Comparison of ENCODE assay signal across 1 cellular context in the genomic region with DNA sequence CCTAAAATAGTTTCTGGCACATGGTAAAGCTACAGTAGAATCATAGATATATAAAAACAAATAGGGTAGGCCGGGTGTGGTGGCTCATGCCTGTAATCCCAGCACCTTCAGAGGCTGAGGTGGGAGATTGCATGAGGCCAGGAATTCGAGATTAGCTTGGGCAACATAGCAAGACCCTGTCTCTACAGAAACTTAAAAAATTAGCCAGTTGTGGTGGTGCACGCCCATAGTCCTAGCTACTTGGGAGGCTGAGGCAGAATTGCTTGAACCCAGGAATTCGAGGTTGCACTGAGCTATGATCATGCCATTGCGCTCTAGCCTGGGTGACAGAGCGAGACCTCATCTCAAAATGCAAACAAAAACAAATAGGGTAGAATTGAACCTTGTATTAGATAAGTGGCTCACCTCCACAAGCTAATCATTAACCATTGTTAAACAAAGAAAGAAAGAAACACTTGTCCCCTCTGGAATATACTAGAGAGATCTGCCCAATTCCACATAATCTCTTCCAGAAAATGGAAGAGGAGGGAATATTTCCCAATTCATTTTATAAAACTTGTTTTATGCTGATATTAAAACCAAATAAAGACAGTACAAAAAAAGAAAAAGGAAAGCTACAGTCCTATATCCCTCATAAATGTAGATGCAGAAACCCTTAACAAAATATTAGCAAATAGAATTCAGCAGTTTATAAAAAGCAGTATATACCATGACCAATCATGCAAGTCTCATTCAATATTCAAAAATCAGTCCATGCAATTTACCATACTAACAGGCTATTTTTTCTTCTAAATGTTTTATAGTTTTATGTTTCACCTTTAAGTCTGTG.
TF ChIP-seq lines count a peak whose summit lies in the region.

No MANE protein-coding gene starts in this region.

TF ChIP-seq in HepG2, 621 proteins besides CTCF, POLR2A, EP300 and RAD21 (continued from another document and continues in another):
- no peak for TF ChIP-seq GABPA (IDR thresholded peaks at IDR 0.05; ENCODE audit: low read depth, low read length)
- TF ChIP-seq GABPA (CRISPR knock-in tag; IDR thresholded peaks at IDR 0.05; ENCODE audit: low read depth) = no peak
- TF ChIP-seq, protein P1, sequence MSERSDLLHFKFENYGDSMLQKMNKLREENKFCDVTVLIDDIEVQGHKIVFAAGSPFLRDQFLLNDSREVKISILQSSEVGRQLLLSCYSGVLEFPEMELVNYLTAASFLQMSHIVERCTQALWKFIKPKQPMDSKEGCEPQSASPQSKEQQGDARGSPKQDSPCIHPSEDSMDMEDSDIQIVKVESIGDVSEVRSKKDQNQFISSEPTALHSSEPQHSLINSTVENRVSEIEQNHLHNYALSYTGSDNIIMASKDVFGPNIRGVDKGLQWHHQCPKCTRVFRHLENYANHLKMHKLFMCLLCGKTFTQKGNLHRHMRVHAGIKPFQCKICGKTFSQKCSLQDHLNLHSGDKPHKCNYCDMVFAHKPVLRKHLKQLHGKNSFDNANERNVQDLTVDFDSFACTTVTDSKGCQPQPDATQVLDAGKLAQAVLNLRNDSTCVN (CRISPR knock-in tag; IDR thresholded peaks at IDR 0.05; ENCODE audit: borderline replicate concordance) = peak; percentile 94
- TF ChIP-seq, protein P2, sequence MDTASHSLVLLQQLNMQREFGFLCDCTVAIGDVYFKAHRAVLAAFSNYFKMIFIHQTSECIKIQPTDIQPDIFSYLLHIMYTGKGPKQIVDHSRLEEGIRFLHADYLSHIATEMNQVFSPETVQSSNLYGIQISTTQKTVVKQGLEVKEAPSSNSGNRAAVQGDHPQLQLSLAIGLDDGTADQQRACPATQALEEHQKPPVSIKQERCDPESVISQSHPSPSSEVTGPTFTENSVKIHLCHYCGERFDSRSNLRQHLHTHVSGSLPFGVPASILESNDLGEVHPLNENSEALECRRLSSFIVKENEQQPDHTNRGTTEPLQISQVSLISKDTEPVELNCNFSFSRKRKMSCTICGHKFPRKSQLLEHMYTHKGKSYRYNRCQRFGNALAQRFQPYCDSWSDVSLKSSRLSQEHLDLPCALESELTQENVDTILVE (CRISPR knock-in tag; IDR thresholded peaks at IDR 0.05) = peak; percentile 87
- TF ChIP-seq TARDBP (CRISPR knock-in tag; IDR thresholded peaks at IDR 0.05) = peak; percentile 97
- no peak for TF ChIP-seq NFE2L1 (CRISPR knock-in tag; IDR thresholded peaks at IDR 0.05; ENCODE audit: borderline replicate concordance)
- no peak; the same call in none of the 2 replicates for TF ChIP-seq KLF6 (CRISPR knock-in tag; IDR thresholded peaks at IDR 0.05)
- TF ChIP-seq MATR3 (CRISPR knock-in tag; IDR thresholded peaks at IDR 0.05) = no peak
- TF ChIP-seq KDM3A (CRISPR knock-in tag; IDR thresholded peaks at IDR 0.05; ENCODE audit: low read depth) = peak; percentile 82
- TF ChIP-seq TOPORS (CRISPR knock-in tag; IDR thresholded peaks at IDR 0.05) = 0 out of 2 replicates have a peak, but pooled peaks have one; percentile 52
- TF ChIP-seq, protein P3, sequence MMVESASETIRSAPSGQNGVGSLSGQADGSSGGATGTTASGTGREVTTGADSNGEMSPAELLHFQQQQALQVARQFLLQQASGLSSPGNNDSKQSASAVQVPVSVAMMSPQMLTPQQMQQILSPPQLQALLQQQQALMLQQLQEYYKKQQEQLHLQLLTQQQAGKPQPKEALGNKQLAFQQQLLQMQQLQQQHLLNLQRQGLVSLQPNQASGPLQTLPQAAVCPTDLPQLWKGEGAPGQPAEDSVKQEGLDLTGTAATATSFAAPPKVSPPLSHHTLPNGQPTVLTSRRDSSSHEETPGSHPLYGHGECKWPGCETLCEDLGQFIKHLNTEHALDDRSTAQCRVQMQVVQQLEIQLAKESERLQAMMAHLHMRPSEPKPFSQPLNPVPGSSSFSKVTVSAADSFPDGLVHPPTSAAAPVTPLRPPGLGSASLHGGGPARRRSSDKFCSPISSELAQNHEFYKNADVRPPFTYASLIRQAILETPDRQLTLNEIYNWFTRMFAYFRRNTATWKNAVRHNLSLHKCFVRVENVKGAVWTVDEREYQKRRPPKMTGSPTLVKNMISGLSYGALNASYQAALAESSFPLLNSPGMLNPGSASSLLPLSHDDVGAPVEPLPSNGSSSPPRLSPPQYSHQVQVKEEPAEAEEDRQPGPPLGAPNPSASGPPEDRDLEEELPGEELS (CRISPR knock-in tag; IDR thresholded peaks at IDR 0.05) = peak; percentile 96
- TF ChIP-seq, protein P4, sequence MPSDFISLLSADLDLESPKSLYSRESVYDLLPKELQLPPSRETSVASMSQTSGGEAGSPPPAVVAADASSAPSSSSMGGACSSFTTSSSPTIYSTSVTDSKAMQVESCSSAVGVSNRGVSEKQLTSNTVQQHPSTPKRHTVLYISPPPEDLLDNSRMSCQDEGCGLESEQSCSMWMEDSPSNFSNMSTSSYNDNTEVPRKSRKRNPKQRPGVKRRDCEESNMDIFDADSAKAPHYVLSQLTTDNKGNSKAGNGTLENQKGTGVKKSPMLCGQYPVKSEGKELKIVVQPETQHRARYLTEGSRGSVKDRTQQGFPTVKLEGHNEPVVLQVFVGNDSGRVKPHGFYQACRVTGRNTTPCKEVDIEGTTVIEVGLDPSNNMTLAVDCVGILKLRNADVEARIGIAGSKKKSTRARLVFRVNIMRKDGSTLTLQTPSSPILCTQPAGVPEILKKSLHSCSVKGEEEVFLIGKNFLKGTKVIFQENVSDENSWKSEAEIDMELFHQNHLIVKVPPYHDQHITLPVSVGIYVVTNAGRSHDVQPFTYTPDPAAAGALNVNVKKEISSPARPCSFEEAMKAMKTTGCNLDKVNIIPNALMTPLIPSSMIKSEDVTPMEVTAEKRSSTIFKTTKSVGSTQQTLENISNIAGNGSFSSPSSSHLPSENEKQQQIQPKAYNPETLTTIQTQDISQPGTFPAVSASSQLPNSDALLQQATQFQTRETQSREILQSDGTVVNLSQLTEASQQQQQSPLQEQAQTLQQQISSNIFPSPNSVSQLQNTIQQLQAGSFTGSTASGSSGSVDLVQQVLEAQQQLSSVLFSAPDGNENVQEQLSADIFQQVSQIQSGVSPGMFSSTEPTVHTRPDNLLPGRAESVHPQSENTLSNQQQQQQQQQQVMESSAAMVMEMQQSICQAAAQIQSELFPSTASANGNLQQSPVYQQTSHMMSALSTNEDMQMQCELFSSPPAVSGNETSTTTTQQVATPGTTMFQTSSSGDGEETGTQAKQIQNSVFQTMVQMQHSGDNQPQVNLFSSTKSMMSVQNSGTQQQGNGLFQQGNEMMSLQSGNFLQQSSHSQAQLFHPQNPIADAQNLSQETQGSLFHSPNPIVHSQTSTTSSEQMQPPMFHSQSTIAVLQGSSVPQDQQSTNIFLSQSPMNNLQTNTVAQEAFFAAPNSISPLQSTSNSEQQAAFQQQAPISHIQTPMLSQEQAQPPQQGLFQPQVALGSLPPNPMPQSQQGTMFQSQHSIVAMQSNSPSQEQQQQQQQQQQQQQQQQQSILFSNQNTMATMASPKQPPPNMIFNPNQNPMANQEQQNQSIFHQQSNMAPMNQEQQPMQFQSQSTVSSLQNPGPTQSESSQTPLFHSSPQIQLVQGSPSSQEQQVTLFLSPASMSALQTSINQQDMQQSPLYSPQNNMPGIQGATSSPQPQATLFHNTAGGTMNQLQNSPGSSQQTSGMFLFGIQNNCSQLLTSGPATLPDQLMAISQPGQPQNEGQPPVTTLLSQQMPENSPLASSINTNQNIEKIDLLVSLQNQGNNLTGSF (CRISPR knock-in tag; IDR thresholded peaks at IDR 0.05) = no peak
- no peak for TF ChIP-seq ZBTB8A (CRISPR knock-in tag; IDR thresholded peaks at IDR 0.05; ENCODE audit: borderline replicate concordance, low read depth)
- TF ChIP-seq ZNF713 (CRISPR knock-in tag; IDR thresholded peaks at IDR 0.05) = peak; percentile 67; the same call in 1 of the 2 replicates
- TF ChIP-seq ZNF775 (CRISPR knock-in tag; IDR thresholded peaks at IDR 0.05; ENCODE audit: borderline replicate concordance) = no peak
- TF ChIP-seq SP1 (IDR thresholded peaks at IDR 0.05) = no peak
- peak; percentile 51; the same call in 1 of the 2 replicates for TF ChIP-seq SP1 (CRISPR knock-in tag; IDR thresholded peaks at IDR 0.05)
- peak; percentile 63; the same call in 1 of the 2 replicates for TF ChIP-seq TBX3 (IDR thresholded peaks at IDR 0.05; ENCODE audit: borderline replicate concordance)
- TF ChIP-seq RXRA (CRISPR knock-in tag; IDR thresholded peaks at IDR 0.05) = peak; percentile 73; the same call in 1 of the 2 replicates
- 0 out of 2 replicates have a peak, but pooled peaks have one; percentile 37 for TF ChIP-seq RFX5 (IDR thresholded peaks at IDR 0.05; ENCODE audit: low read depth, low read length)
- TF ChIP-seq CC2D1A (CRISPR knock-in tag; IDR thresholded peaks at IDR 0.05) = no peak
- TF ChIP-seq SAFB2 (CRISPR knock-in tag; IDR thresholded peaks at IDR 0.05; ENCODE audit: borderline replicate concordance, low read depth) = no peak; the same call in 1 of the 2 replicates
- TF ChIP-seq ZFAT (CRISPR knock-in tag; conservative IDR thresholded peaks at IDR 0.05) = no peak
- TF ChIP-seq ZNF124 (CRISPR knock-in tag; IDR thresholded peaks at IDR 0.05) = peak; percentile 87; the same call in 1 of the 2 replicates
- TF ChIP-seq JUNB (CRISPR knock-in tag; IDR thresholded peaks at IDR 0.05; ENCODE audit: borderline replicate concordance) = no peak
- TF ChIP-seq ZNF556 (CRISPR knock-in tag; IDR thresholded peaks at IDR 0.05; ENCODE audit: borderline replicate concordance) = no peak
- peak; percentile 94; the same call in 1 of the 2 replicates for TF ChIP-seq SRY (CRISPR knock-in tag; IDR thresholded peaks at IDR 0.05)
- TF ChIP-seq MZF1 (CRISPR knock-in tag; IDR thresholded peaks at IDR 0.05; ENCODE audit: borderline replicate concordance) = no peak
- TF ChIP-seq, protein P5, sequence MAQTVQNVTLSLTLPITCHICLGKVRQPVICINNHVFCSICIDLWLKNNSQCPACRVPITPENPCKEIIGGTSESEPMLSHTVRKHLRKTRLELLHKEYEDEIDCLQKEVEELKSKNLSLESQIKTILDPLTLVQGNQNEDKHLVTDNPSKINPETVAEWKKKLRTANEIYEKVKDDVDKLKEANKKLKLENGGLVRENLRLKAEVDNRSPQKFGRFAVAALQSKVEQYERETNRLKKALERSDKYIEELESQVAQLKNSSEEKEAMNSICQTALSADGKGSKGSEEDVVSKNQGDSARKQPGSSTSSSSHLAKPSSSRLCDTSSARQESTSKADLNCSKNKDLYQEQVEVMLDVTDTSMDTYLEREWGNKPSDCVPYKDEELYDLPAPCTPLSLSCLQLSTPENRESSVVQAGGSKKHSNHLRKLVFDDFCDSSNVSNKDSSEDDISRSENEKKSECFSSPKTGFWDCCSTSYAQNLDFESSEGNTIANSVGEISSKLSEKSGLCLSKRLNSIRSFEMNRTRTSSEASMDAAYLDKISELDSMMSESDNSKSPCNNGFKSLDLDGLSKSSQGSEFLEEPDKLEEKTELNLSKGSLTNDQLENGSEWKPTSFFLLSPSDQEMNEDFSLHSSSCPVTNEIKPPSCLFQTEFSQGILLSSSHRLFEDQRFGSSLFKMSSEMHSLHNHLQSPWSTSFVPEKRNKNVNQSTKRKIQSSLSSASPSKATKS (CRISPR knock-in tag; IDR thresholded peaks at IDR 0.05) = no peak
- TF ChIP-seq, protein P6, sequence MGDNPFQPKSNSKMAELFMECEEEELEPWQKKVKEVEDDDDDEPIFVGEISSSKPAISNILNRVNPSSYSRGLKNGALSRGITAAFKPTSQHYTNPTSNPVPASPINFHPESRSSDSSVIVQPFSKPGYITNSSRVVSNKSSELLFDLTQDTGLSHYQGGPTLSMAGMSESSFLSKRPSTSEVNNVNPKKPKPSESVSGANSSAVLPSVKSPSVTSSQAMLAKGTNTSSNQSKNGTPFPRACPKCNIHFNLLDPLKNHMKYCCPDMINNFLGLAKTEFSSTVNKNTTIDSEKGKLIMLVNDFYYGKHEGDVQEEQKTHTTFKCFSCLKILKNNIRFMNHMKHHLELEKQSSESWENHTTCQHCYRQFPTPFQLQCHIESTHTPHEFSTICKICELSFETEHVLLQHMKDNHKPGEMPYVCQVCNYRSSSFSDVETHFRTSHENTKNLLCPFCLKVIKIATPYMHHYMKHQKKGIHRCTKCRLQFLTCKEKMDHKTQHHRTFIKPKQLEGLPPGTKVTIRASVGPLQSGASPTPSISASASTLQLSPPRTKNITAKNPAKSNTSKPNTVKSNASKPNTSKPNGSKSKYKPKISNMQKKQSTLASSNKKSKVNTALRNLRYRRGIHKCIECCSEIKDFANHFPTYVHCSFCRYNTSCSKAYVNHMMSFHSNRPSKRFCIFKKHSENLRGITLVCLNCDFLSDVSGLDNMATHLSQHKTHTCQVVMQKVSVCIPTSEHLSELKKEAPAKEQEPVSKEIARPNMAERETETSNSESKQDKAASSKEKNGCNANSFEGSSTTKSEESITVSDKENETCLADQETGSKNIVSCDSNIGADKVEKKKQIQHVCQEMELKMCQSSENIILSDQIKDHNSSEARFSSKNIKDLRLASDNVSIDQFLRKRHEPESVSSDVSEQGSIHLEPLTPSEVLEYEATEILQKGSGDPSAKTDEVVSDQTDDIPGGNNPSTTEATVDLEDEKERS (CRISPR knock-in tag; IDR thresholded peaks at IDR 0.05) = peak; percentile 100
- no peak for TF ChIP-seq PLRG1 (conservative IDR thresholded peaks at IDR 0.05)
- TF ChIP-seq KMT2A (CRISPR knock-in tag; IDR thresholded peaks at IDR 0.05) = peak; percentile 67; the same call in 1 of the 2 replicates
- TF ChIP-seq, protein P7, sequence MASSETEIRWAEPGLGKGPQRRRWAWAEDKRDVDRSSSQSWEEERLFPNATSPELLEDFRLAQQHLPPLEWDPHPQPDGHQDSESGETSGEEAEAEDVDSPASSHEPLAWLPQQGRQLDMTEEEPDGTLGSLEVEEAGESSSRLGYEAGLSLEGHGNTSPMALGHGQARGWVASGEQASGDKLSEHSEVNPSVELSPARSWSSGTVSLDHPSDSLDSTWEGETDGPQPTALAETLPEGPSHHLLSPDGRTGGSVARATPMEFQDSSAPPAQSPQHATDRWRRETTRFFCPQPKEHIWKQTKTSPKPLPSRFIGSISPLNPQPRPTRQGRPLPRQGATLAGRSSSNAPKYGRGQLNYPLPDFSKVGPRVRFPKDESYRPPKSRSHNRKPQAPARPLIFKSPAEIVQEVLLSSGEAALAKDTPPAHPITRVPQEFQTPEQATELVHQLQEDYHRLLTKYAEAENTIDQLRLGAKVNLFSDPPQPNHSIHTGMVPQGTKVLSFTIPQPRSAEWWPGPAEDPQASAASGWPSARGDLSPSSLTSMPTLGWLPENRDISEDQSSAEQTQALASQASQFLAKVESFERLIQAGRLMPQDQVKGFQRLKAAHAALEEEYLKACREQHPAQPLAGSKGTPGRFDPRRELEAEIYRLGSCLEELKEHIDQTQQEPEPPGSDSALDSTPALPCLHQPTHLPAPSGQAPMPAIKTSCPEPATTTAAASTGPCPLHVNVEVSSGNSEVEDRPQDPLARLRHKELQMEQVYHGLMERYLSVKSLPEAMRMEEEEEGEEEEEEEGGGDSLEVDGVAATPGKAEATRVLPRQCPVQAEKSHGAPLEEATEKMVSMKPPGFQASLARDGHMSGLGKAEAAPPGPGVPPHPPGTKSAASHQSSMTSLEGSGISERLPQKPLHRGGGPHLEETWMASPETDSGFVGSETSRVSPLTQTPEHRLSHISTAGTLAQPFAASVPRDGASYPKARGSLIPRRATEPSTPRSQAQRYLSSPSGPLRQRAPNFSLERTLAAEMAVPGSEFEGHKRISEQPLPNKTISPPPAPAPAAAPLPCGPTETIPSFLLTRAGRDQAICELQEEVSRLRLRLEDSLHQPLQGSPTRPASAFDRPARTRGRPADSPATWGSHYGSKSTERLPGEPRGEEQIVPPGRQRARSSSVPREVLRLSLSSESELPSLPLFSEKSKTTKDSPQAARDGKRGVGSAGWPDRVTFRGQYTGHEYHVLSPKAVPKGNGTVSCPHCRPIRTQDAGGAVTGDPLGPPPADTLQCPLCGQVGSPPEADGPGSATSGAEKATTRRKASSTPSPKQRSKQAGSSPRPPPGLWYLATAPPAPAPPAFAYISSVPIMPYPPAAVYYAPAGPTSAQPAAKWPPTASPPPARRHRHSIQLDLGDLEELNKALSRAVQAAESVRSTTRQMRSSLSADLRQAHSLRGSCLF (CRISPR knock-in tag; IDR thresholded peaks at IDR 0.05; ENCODE audit: borderline replicate concordance) = 0 out of 2 replicates have a peak, but pooled peaks have one; percentile 50
- no peak for TF ChIP-seq HCFC1 (IDR thresholded peaks at IDR 0.05; ENCODE audit: low read depth, low read length)
- peak; percentile 81 for TF ChIP-seq FOXK2 (IDR thresholded peaks at IDR 0.05)
- TF ChIP-seq KAT8 (CRISPR knock-in tag; IDR thresholded peaks at IDR 0.05) = peak; percentile 71
